In the genomic region with DNA sequence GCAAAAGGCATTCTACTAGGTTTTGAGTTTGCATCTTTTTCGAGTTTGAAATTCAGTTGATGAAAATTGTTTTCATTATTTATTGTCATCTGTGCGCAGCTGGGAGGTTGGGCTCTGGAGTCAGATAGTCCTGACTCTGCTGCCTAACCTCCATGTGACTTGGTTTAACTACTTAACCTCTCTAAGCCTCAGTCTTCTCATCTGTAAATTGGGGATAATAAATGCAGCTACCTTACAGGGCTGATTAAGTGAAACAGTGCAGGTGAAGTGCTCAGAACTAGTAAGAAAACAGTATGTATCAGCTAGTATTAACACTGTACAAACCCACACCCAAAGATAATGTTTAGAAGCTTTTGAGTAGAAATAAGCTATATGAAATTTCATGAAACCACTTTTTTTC, we compare ENCODE assay signal across 27 cellular contexts.
"Had no signal": no experiment of that assay in that cellular context is flagged by ENCODE, and none has a peak within 500 bp of the region (broad histone marks: within the 10 kb centered on the region; RNA-seq: fewer than 3 reads in every experiment).

No MANE protein-coding gene starts in this region.

- DNase-seq: stimulated activated CD4-positive, alpha-beta T cell treated with anti-CD3 and anti-CD28 coated beads, Interleukin-2, amount 100 ng/mL, for 48 hours; stimulated activated CD4-positive, alpha-beta T cell treated with anti-CD3 and anti-CD28 coated beads, Interleukin-4, amount 100 ng/mL, for 1 hour; stimulated activated CD4-positive, alpha-beta T cell treated with anti-CD3 and anti-CD28 coated beads, Interleukin-4, amount 100 ng/mL, for 24 hours; stimulated activated CD4-positive, alpha-beta T cell treated with anti-CD3 and anti-CD28 coated beads, Interleukin-4, amount 100 ng/mL, for 4 hours; stimulated activated CD8-positive, alpha-beta memory T cell treated with anti-CD3 and anti-CD28 coated beads, Interleukin-4, amount 100 ng/mL, for 48 hours; stimulated activated naive B cell treated with anti-CD40 and anti-IgM and Interleukin-4, amounts not matched to agents 10 μg/mL and 1 μg/mL and 100 μg/mL, for 72 hours; stimulated activated naive CD4-positive, alpha-beta T cell; stimulated activated naive CD4-positive, alpha-beta T cell treated with Interleukin-2 at 50 U/mL for 16 hours; stimulated activated naive CD8-positive, alpha-beta T cell treated with anti-CD3 and anti-CD28 coated beads, Interleukin-15, amount 100 ng/mL, for 72 hours; stimulated activated naive CD8-positive, alpha-beta T cell treated with anti-CD3 and anti-CD28 coated beads, Interleukin-15, Interleukin-2, amounts not matched to agents 100 U/mL and 50 U/mL, for 24 hours; stomach; substantia nigra; testis; thyroid gland; tibial artery; transverse colon; trophoblast cell; upper lobe of left lung; upper lobe of right lung; uterus had no signal

- H3K27ac ChIP-seq: stomach, suprapubic skin, testis, thoracic aorta, thyroid gland, tibial artery, tibial nerve, transverse colon, upper lobe of left lung, upper lobe of right lung, uterus, vagina had no signal

- H3K36me3 ChIP-seq: stomach, suprapubic skin, thoracic aorta, thyroid gland, tibial artery, tibial nerve, transverse colon, upper lobe of left lung, upper lobe of right lung, uterus, vagina had no signal

- ATAC-seq: stimulated activated effector memory CD8-positive, alpha-beta T cell treated with anti-CD3 and anti-CD28 coated beads, Interleukin-12 subunit alpha, Interleukin-12 subunit beta, amount 100 ng/mL, for 72 hours; stimulated activated memory B cell treated with anti-CD40 and anti-IgM and Interleukin-4, amounts not matched to agents 10 μg/mL and 1 μg/mL and 100 μg/mL, for 72 hours; stimulated activated naive B cell treated with anti-CD40 and anti-IgM and Interleukin-4, amounts not matched to agents 10 μg/mL and 1 μg/mL and 100 μg/mL, for 72 hours; stimulated activated naive CD8-positive, alpha-beta T cell treated with anti-CD3 and anti-CD28 coated beads, Interleukin-15, amount 100 ng/mL, for 72 hours; stimulated activated naive CD8-positive, alpha-beta T cell treated with anti-CD3 and anti-CD28 coated beads, Interleukin-15, Interleukin-2, amounts not matched to agents 100 U/mL and 50 U/mL, for 24 hours; upper lobe of right lung had no signal

- H3K4me3 ChIP-seq: stomach, suprapubic skin, testis, thoracic aorta, thyroid gland, tibial artery, tibial nerve, transverse colon, upper lobe of left lung, upper lobe of right lung, uterus, vagina had no signal

- H3K9me3 ChIP-seq: stomach, suprapubic skin, testis, thoracic aorta, thyroid gland, tibial artery, tibial nerve, transverse colon, upper lobe of left lung, upper lobe of right lung, uterus, vagina had no signal

- H3K4me1 ChIP-seq: stomach, suprapubic skin, testis, thyroid gland, tibial artery, tibial nerve, transverse colon, upper lobe of left lung, upper lobe of right lung, uterus, vagina had no signal

- H3K27me3 ChIP-seq: stomach, suprapubic skin, testis, thyroid gland, tibial artery, tibial nerve, transverse colon, upper lobe of left lung, upper lobe of right lung, uterus, vagina had no signal

- FAIRE-seq: urothelium cell line had no signal
